In the genomic region with DNA sequence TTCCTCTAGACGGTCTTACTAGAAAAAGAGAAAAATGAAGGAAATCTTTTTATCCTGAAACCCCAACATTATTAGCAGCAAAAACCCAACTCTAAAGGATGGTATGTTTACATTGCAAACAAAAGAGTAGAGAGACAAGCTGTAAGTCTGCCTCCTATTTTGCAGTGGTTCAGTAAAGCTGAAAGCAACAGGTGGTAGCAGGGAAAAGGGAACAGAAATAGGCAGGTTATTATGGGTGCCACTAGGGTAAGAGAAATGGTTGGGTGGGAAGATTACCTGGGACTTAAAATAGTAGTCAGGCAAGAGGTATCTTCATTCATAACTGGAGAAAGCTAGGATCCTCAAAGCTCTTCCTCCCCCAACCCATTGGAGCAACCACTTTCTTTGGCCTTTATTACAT, we compare ENCODE assay signal across 32 cellular contexts.
"Had no signal": no experiment of that assay in that cellular context is flagged by ENCODE, and none has a peak within 500 bp of the region (broad histone marks: within the 10 kb centered on the region; RNA-seq: fewer than 3 reads in every experiment).

No MANE protein-coding gene starts in this region.

- H3K36me3 ChIP-seq: ovary, suprapubic skin, tibial artery, transverse colon, upper lobe of right lung, uterus had no signal

- H3K27me3 Mint-ChIP-seq: natural killer cell treated with Interleukin-12 subunit alpha and Interleukin-12 subunit beta and Interleukin-15 and Interleukin-18, amount 100 ng/mL, for 72 hours; progenitor cell of endocrine pancreas; stimulated activated memory B cell treated with anti-CD40 and anti-IgM and Interleukin-4, amounts not matched to agents 10 μg/mL and 1 μg/mL and 100 μg/mL, for 72 hours; stimulated activated naive CD8-positive, alpha-beta T cell treated with anti-CD3 and anti-CD28 coated beads, Interleukin-15, amount 100 ng/mL, for 72 hours; type B pancreatic cell had no signal

- H3K9me3 ChIP-seq: ovary, psoas muscle, spleen, suprapubic skin, testis, tibial artery, transverse colon, upper lobe of right lung, uterus had no signal

- H3K27ac Mint-ChIP-seq: naive thymus-derived CD8-positive, alpha-beta T cell; natural killer cell treated with Interleukin-12 subunit alpha and Interleukin-12 subunit beta and Interleukin-15 and Interleukin-18, amount 100 ng/mL, for 72 hours; progenitor cell of endocrine pancreas; stimulated activated memory B cell treated with anti-CD40 and anti-IgM and Interleukin-4, amounts not matched to agents 10 μg/mL and 1 μg/mL and 100 μg/mL, for 72 hours; type B pancreatic cell had no signal

- H3K4me1 Mint-ChIP-seq: naive thymus-derived CD8-positive, alpha-beta T cell; nephron progenitor cell; neural crest cell; stimulated activated memory B cell treated with anti-CD40 and anti-IgM and Interleukin-4, amounts not matched to agents 10 μg/mL and 1 μg/mL and 100 μg/mL, for 72 hours; stimulated activated naive CD8-positive, alpha-beta T cell treated with anti-CD3 and anti-CD28 coated beads, Interleukin-15, amount 100 ng/mL, for 72 hours had no signal

- H3K9ac ChIP-seq: parathyroid adenoma had no signal

- H2AFZ ChIP-seq: parathyroid adenoma had no signal

- DNase-seq: naive thymus-derived CD8-positive, alpha-beta T cell; nephron progenitor cell; occipital lobe; ovary; posterior cingulate gyrus; psoas muscle; right cardiac atrium; spleen; stimulated activated CD4-positive, alpha-beta T cell treated with anti-CD3 and anti-CD28 coated beads, Interleukin-12 subunit alpha, Interleukin-12 subunit beta, amount 100 ng/mL, for 4 hours; stimulated activated CD4-positive, alpha-beta T cell treated with anti-CD3 and anti-CD28 coated beads, Interleukin-1b, Interleukin-23, amount 100 ng/mL, for 48 hours; stimulated activated CD4-positive, alpha-beta T cell treated with anti-CD3 and anti-CD28 coated beads, Interleukin-4, amount 100 ng/mL, for 1 hour; stimulated activated CD4-positive, alpha-beta T cell treated with anti-CD3 and anti-CD28 coated beads, Interleukin-4, amount 100 ng/mL, for 4 hours; stimulated activated CD8-positive, alpha-beta memory T cell treated with anti-CD3 and anti-CD28 coated beads, Interleukin-4, amount 100 ng/mL, for 48 hours; stimulated activated naive CD4-positive, alpha-beta T cell; stimulated activated naive CD8-positive, alpha-beta T cell treated with anti-CD3 and anti-CD28 coated beads, Interleukin-15, amount 100 ng/mL, for 72 hours; stimulated activated naive CD8-positive, alpha-beta T cell treated with anti-CD3 and anti-CD28 coated beads, Interleukin-15, Interleukin-2, amounts not matched to agents 100 U/mL and 50 U/mL, for 24 hours; substantia nigra; testis; tibial artery; transverse colon; upper lobe of right lung; uterus had no signal

- H3K4me1 ChIP-seq: parathyroid adenoma, psoas muscle, spleen, suprapubic skin, testis, tibial artery, transverse colon, upper lobe of right lung, uterus had no signal

- H3K79me2 ChIP-seq: parathyroid adenoma had no signal

- H3K9me3 Mint-ChIP-seq: naive thymus-derived CD8-positive, alpha-beta T cell; natural killer cell treated with Interleukin-12 subunit alpha and Interleukin-12 subunit beta and Interleukin-15 and Interleukin-18, amount 100 ng/mL, for 72 hours; nephron progenitor cell; neural crest cell; stimulated activated memory B cell treated with anti-CD40 and anti-IgM and Interleukin-4, amounts not matched to agents 10 μg/mL and 1 μg/mL and 100 μg/mL, for 72 hours; stimulated activated naive CD8-positive, alpha-beta T cell treated with anti-CD3 and anti-CD28 coated beads, Interleukin-15, amount 100 ng/mL, for 72 hours; type B pancreatic cell had no signal

- H3K4me3 Mint-ChIP-seq: naive thymus-derived CD8-positive, alpha-beta T cell; natural killer cell treated with Interleukin-12 subunit alpha and Interleukin-12 subunit beta and Interleukin-15 and Interleukin-18, amount 100 ng/mL, for 72 hours; nephron progenitor cell; neural crest cell; stimulated activated memory B cell treated with anti-CD40 and anti-IgM and Interleukin-4, amounts not matched to agents 10 μg/mL and 1 μg/mL and 100 μg/mL, for 72 hours; stimulated activated naive CD8-positive, alpha-beta T cell treated with anti-CD3 and anti-CD28 coated beads, Interleukin-15, amount 100 ng/mL, for 72 hours; type B pancreatic cell had no signal

- H3K4me3 ChIP-seq: ovary, psoas muscle, skin epidermis, smooth muscle cell, spleen, suprapubic skin, testis, tibial artery, transverse colon, upper lobe of right lung, uterus had no signal

- H3K27ac ChIP-seq: ovary, parathyroid adenoma, psoas muscle, skin epidermis, spleen, suprapubic skin, testis, tibial artery, transverse colon, upper lobe of right lung, uterus had no signal

- H3K36me3 Mint-ChIP-seq: naive thymus-derived CD8-positive, alpha-beta T cell had no signal

- H3K27me3 ChIP-seq: ovary, spleen, suprapubic skin, testis, tibial artery, transverse colon, upper lobe of right lung, uterus had no signal

- H3K4me2 ChIP-seq: smooth muscle cell had no signal

- ATAC-seq: naive thymus-derived CD8-positive, alpha-beta T cell; natural killer cell treated with Interleukin-12 subunit alpha and Interleukin-12 subunit beta and Interleukin-15 and Interleukin-18, amount 100 ng/mL, for 72 hours; psoas muscle; right cardiac atrium; sciatic nerve; stimulated activated memory B cell treated with anti-CD40 and anti-IgM and Interleukin-4, amounts not matched to agents 10 μg/mL and 1 μg/mL and 100 μg/mL, for 72 hours; stimulated activated naive CD8-positive, alpha-beta T cell treated with anti-CD3 and anti-CD28 coated beads, Interleukin-15, amount 100 ng/mL, for 72 hours; stimulated activated naive CD8-positive, alpha-beta T cell treated with anti-CD3 and anti-CD28 coated beads, Interleukin-15, Interleukin-2, amounts not matched to agents 100 U/mL and 50 U/mL, for 24 hours; upper lobe of right lung had no signal
